ENCODE assay signal across 16 cellular contexts in genomic region chr16:55043499-55043898, GRCh38.
DNase-seq lines count a peak whose midpoint lies in the region; TF ChIP-seq lines count a peak whose summit lies in the region.
"Had no signal": no experiment of that assay in that cellular context is flagged by ENCODE, and none has a peak within 500 bp of the region (broad histone marks: within the 10 kb centered on the region; RNA-seq: fewer than 3 reads in every experiment).

No MANE protein-coding gene starts in this region.

- TF ChIP-seq CTCF in H9 (conservative IDR thresholded peaks at IDR 0.05) (peak; percentile 51), WERI-Rb-1 (IDR thresholded peaks at IDR 0.05; ENCODE audit: low read depth, low read length) (0 out of 2 replicates have a peak, but pooled peaks have one; percentile 15), esophagus muscularis mucosa (IDR thresholded peaks at IDR 0.05) (no peak)

- no peak overlapping the region for H4K8ac ChIP-seq in H9 (replicated peaks; ENCODE audit: insufficient read length, low read depth, low read length)

- POLR2A ChIA-PET in activated CD4-positive, alpha-beta memory T cell treated with anti-CD3 and anti-CD28 coated beads, Interleukin-2, amount 10 ng/mL, durations not matched to agents 7 days and 5 days (lab: Charles Lee) = no interaction called here

- no peaks in the 10 kb centered on the region for H3K23me2 ChIP-seq in H9 (ENCODE audit: insufficient read length, low read depth, low read length, poor library complexity, severe bottlenecking)

- no peak for TF ChIP-seq EP300 in esophagus muscularis mucosa (IDR thresholded peaks at IDR 0.05)

- no peak overlapping the region for H3K4ac ChIP-seq in H9 (ENCODE audit: low read depth, low read length)

- H3K4me2 ChIP-seq in H9 (ENCODE audit: insufficient read depth, insufficient read length, low read length) = no peak overlapping the region

- no peak overlapping the region for H3K9ac ChIP-seq in H9 (ENCODE audit: extremely low read depth, insufficient read length, low read length)

- intact Hi-C loops in esophagus muscularis mucosa (cut with DNase I) = no loop called here

- no peak overlapping the region for H3T11ph ChIP-seq in H9 (ENCODE audit: low read length)

- H3K4me1 ChIP-seq in H9 (ENCODE audit: insufficient read depth, low read length) (no peaks in the 10 kb centered on the region), esophagus muscularis mucosa (no peaks in the 10 kb centered on the region)

- H2BK15ac ChIP-seq in H9 (ENCODE audit: low read depth, low read length) = no peak overlapping the region

- CTCF ChIA-PET in activated CD4-positive, alpha-beta memory T cell treated with anti-CD3 and anti-CD28 coated beads, Interleukin-2, amount 10 ng/mL, durations not matched to agents 7 days and 5 days (lab: Charles Lee) = no interaction called here

- H3K36me3 ChIP-seq in WERI-Rb-1 (no peaks in the 10 kb centered on the region), esophagus muscularis mucosa (no peaks in the 10 kb centered on the region)

- no peak overlapping the region for H3K4me3 ChIP-seq in WERI-Rb-1 (ENCODE audit: low read depth, low read length)
- no peak overlapping the region for H3K4me3 ChIP-seq in esophagus muscularis mucosa

- no peak overlapping the region for H2BK5ac ChIP-seq in H9 (ENCODE audit: insufficient read length, low read length)

- H3K27ac Mint-ChIP-seq in H9 = no peak overlapping the region; a peak in 1 of 7 replicates
- H3K27ac Mint-ChIP-seq in activated CD4-positive, alpha-beta memory T cell treated with anti-CD3 and anti-CD28 coated beads, Interleukin-2, amount 10 ng/mL, durations not matched to agents 7 days and 5 days = no peak overlapping the region
- H3K27ac Mint-ChIP-seq: CD14-positive monocyte had no signal

- H3K56ac ChIP-seq in H9 (ENCODE audit: insufficient read length, low read depth, low read length) = no peak overlapping the region

- no peak overlapping the region for H3K23ac ChIP-seq in H9 (ENCODE audit: insufficient read length, low read depth, low read length)

- no peaks in the 10 kb centered on the region for H3K79me1 ChIP-seq in H9 (ENCODE audit: insufficient read depth, low read depth, low read length, poor library complexity, severe bottlenecking)

- H4K5ac ChIP-seq in H9 (ENCODE audit: insufficient read length, low read depth, low read length) = no peak overlapping the region

- H3K27ac ChIP-seq in H9 (ENCODE audit: insufficient read length, low read depth, low read length) = no peak overlapping the region
- no peak overlapping the region for H3K27ac ChIP-seq in WERI-Rb-1
- H3K27ac ChIP-seq in esophagus muscularis mucosa (replicated peaks in 1 of 4) = no peak overlapping the region
- H3K27ac ChIP-seq: RWPE1 had no signal

- no peak for TF ChIP-seq POLR2A in esophagus muscularis mucosa (IDR thresholded peaks at IDR 0.05; ENCODE audit: low read depth)

- H3K79me2 ChIP-seq in H9 (ENCODE audit: insufficient read depth, low read length) = no peaks in the 10 kb centered on the region

- H2AFZ ChIP-seq in H9 (ENCODE audit: low read length) = no peak overlapping the region

- H3K27me3 ChIP-seq in H9 (ENCODE audit: insufficient read depth, low read length) (no peaks in the 10 kb centered on the region), WERI-Rb-1 (ENCODE audit: insufficient read depth, low read depth, severe bottlenecking) (no peaks in the 10 kb centered on the region), esophagus muscularis mucosa (peaks cover 0 to 45% (median 0%) of the 10 kb centered on the region in 4 donors)

- H2BK12ac ChIP-seq in H9 (ENCODE audit: insufficient read length, low read depth, low read length) = no peak overlapping the region

- WGBS in H9 (ENCODE audit: extremely low coverage, insufficient read length, low lambda C conversion rate) = no CpG with 5 or more reads among the region's 3 CpGs
- WGBS in esophagus muscularis mucosa = 55% methylated on average over 3 of the region's 3 CpGs

- no peak overlapping the region for H2AK5ac ChIP-seq in H9 (ENCODE audit: insufficient read length, low read length)

- H3K9me3 Mint-ChIP-seq in H9 = no peaks in the 10 kb centered on the region
- no peaks in the 10 kb centered on the region for H3K9me3 Mint-ChIP-seq in activated CD4-positive, alpha-beta memory T cell treated with anti-CD3 and anti-CD28 coated beads, Interleukin-2, amount 10 ng/mL, durations not matched to agents 7 days and 5 days

- H3K9me3 ChIP-seq in H9 (ENCODE audit: control insufficient read depth, low read depth, low read length) (no peaks in the 10 kb centered on the region), WERI-Rb-1 (ENCODE audit: severe bottlenecking) (no peaks in the 10 kb centered on the region), esophagus muscularis mucosa (no peaks in the 10 kb centered on the region)

- no peak overlapping the region for H3K4me3 Mint-ChIP-seq in H9
- no peak overlapping the region for H3K4me3 Mint-ChIP-seq in activated CD4-positive, alpha-beta memory T cell treated with anti-CD3 and anti-CD28 coated beads, Interleukin-2, amount 10 ng/mL, durations not matched to agents 7 days and 5 days
- H3K4me3 Mint-ChIP-seq: CD14-positive monocyte had no signal

- DNase-seq in H9 (no peak), WERI-Rb-1 (no peak), esophagus muscularis mucosa (ENCODE audit: extremely low spot score) (peak; percentile 79), ureter (ENCODE audit: low spot score) (peak; percentile 25), NCI-H446 treated with DMSO at 0.1 percent for 48 hours (lab: John Stamatoyannopoulos, UW) (no peak), medulla oblongata (ENCODE audit: extremely low spot score) (no peak)
- no peak for DNase-seq in activated CD4-positive, alpha-beta memory T cell treated with anti-CD3 and anti-CD28 coated beads, Interleukin-2, amount 10 ng/mL, durations not matched to agents 7 days and 5 days
- DNase-seq: ACHN, DMS79 treated with DMSO at 0.1 percent for 48 hours, KBM-7, NCI-H1694 treated with DMSO at 0.1 percent for 48 hours, NCI-H510A treated with DMSO at 0.1 percent for 48 hours, NCI-H82, PC-3 had no signal

- H4K20me1 ChIP-seq in H9 (ENCODE audit: control insufficient read depth, insufficient read depth, insufficient read length) = no peaks in the 10 kb centered on the region

- H3K14ac ChIP-seq in H9 (ENCODE audit: insufficient read depth, low read length) = no peak overlapping the region

- no peak overlapping the region for H2BK20ac ChIP-seq in H9 (ENCODE audit: low read depth, low read length, poor library complexity, severe bottlenecking)

- peaks cover 2% of the 10 kb centered on the region for H3K27me3 Mint-ChIP-seq in H9 (ENCODE audit: low read depth)
- H3K27me3 Mint-ChIP-seq in activated CD4-positive, alpha-beta memory T cell treated with anti-CD3 and anti-CD28 coated beads, Interleukin-2, amount 10 ng/mL, durations not matched to agents 7 days and 5 days = no peaks in the 10 kb centered on the region

- H4K91ac ChIP-seq in H9 (ENCODE audit: insufficient read length, low read depth, low read length) = no peak overlapping the region

- H3K36me3 Mint-ChIP-seq in H9 (ENCODE audit: insufficient read depth in 1 of 3, low read depth in 3 of 3) = no peaks in the 10 kb centered on the region
- no peaks in the 10 kb centered on the region for H3K36me3 Mint-ChIP-seq in activated CD4-positive, alpha-beta memory T cell treated with anti-CD3 and anti-CD28 coated beads, Interleukin-2, amount 10 ng/mL, durations not matched to agents 7 days and 5 days (ENCODE audit: low read depth)
- H3K36me3 Mint-ChIP-seq: CD14-positive monocyte had no signal

- H3K4me1 Mint-ChIP-seq in H9 = no peaks in the 10 kb centered on the region
- H3K4me1 Mint-ChIP-seq in activated CD4-positive, alpha-beta memory T cell treated with anti-CD3 and anti-CD28 coated beads, Interleukin-2, amount 10 ng/mL, durations not matched to agents 7 days and 5 days = no peaks in the 10 kb centered on the region
- H3K4me1 Mint-ChIP-seq: CD14-positive monocyte had no signal

- H3K18ac ChIP-seq in H9 (ENCODE audit: insufficient read length, low read depth, low read length) = no peak overlapping the region

- no peak overlapping the region for H2BK120ac ChIP-seq in H9 (ENCODE audit: low read depth, low read length, poor library complexity, severe bottlenecking)

Comparison
In these comparisons a context has a peak if more than half of its experiments do, and no peak if none do; other contexts are left out.
1. DNase-seq: peak in esophagus muscularis mucosa (single experiment) and ureter (single experiment); none in H9 (single experiment), WERI-Rb-1 (single experiment), activated CD4-positive, alpha-beta memory T cell treated with anti-CD3 and anti-CD28 coated beads, Interleukin-2, amount 10 ng/mL, durations not matched to agents 7 days and 5 days (single experiment), NCI-H446 treated with DMSO at 0.1 percent for 48 hours (single experiment) and medulla oblongata (single experiment).
2. CTCF ChIP-seq: peak in H9 (single experiment) and WERI-Rb-1 (single experiment); none in esophagus muscularis mucosa (0 of 3).